In genomic region chr6:40482532-40482931, GRCh38 we compare ENCODE assay signal across 19 cellular contexts.
DNase-seq lines count a peak whose midpoint lies in the region; ATAC-seq and TF ChIP-seq lines count a peak whose summit lies in the region.
"Had no signal": no experiment of that assay in that cellular context is flagged by ENCODE, and none has a peak within 500 bp of the region (broad histone marks: within the 10 kb centered on the region; RNA-seq: fewer than 3 reads in every experiment).

No MANE protein-coding gene starts in this region.

- H3K9ac ChIP-seq in trophoblast cell (ENCODE audit: low read length), result no peak overlapping the region
- H3K9ac ChIP-seq: parathyroid adenoma had no signal

- no peaks in the 10 kb centered on the region for H3K9me3 Mint-ChIP-seq in nephron progenitor cell
- H3K9me3 Mint-ChIP-seq in stimulated activated naive CD8-positive, alpha-beta T cell treated with anti-CD3 and anti-CD28 coated beads, Interleukin-15, amount 100 ng/mL, for 72 hours, result no peaks in the 10 kb centered on the region

- H2BK120ac ChIP-seq in trophoblast cell (ENCODE audit: insufficient read depth, low read length, poor library complexity), result no peak overlapping the region

- H3K27ac Mint-ChIP-seq in nephron progenitor cell, result no peak overlapping the region
- no peak overlapping the region for H3K27ac Mint-ChIP-seq in stimulated activated naive CD8-positive, alpha-beta T cell treated with anti-CD3 and anti-CD28 coated beads, Interleukin-15, amount 100 ng/mL, for 72 hours
- H3K27ac Mint-ChIP-seq: activated naive CD8-positive, alpha-beta T cell had no signal

- no peak for ATAC-seq in stimulated activated naive CD8-positive, alpha-beta T cell treated with anti-CD3 and anti-CD28 coated beads, Interleukin-15, amount 100 ng/mL, for 72 hours
- no peak for ATAC-seq in GM21619 (IDR thresholded peaks at IDR 0.05; ENCODE audit: unreplicated experiment)
- ATAC-seq: left lobe of liver had no signal

- no peak overlapping the region for H2AK5ac ChIP-seq in trophoblast cell (ENCODE audit: low read length)

- no peak for TF ChIP-seq CTCF in nephron progenitor cell (IDR thresholded peaks at IDR 0.05)

- H3K27me3 ChIP-seq in trophoblast cell (ENCODE audit: insufficient read depth, low read length), result no peaks in the 10 kb centered on the region
- H3K27me3 ChIP-seq: BE2C, upper lobe of left lung had no signal

- no peaks in the 10 kb centered on the region for H3K79me2 ChIP-seq in trophoblast cell (ENCODE audit: control insufficient read depth, insufficient read depth, low read length, poor library complexity)
- H3K79me2 ChIP-seq: parathyroid adenoma had no signal

- H3K36me3 ChIP-seq in trophoblast cell (ENCODE audit: control insufficient read depth in 1 of 2, insufficient read depth in 2 of 2, low read length in 2 of 2), result no peaks in the 10 kb centered on the region
- H3K36me3 ChIP-seq: BE2C, upper lobe of left lung had no signal

- no peak overlapping the region for H3K4me3 Mint-ChIP-seq in nephron progenitor cell
- no peak overlapping the region for H3K4me3 Mint-ChIP-seq in stimulated activated naive CD8-positive, alpha-beta T cell treated with anti-CD3 and anti-CD28 coated beads, Interleukin-15, amount 100 ng/mL, for 72 hours
- H3K4me3 Mint-ChIP-seq: activated naive CD8-positive, alpha-beta T cell had no signal

- no peak overlapping the region for H4K91ac ChIP-seq in trophoblast cell (ENCODE audit: low read depth, low read length)

- no peak overlapping the region for H3K27ac ChIP-seq in trophoblast cell (ENCODE audit: low read depth, low read length)
- H3K27ac ChIP-seq: parathyroid adenoma, upper lobe of left lung had no signal

- WGBS in trophoblast cell (ENCODE audit: extremely low coverage, insufficient coverage, insufficient read length), result no CpG with 5 or more reads among the region's 7 CpGs

- no peak overlapping the region for H3K4me2 ChIP-seq in trophoblast cell (ENCODE audit: low read length)
- H3K4me2 ChIP-seq: smooth muscle cell had no signal

- H3K4ac ChIP-seq in trophoblast cell (ENCODE audit: low read depth, low read length), result no peak overlapping the region

- no peak overlapping the region for H3K14ac ChIP-seq in trophoblast cell (ENCODE audit: low read length)

- H3K36me3 Mint-ChIP-seq in nephron progenitor cell (ENCODE audit: low read depth), result no peaks in the 10 kb centered on the region
- H3K36me3 Mint-ChIP-seq: activated naive CD8-positive, alpha-beta T cell had no signal

- H4K12ac ChIP-seq in trophoblast cell (ENCODE audit: low read depth, low read length), result no peak overlapping the region

- H3K27me3 Mint-ChIP-seq in nephron progenitor cell (ENCODE audit: low read depth, poor library complexity), result peaks cover 69% of the 10 kb centered on the region
- H3K27me3 Mint-ChIP-seq in stimulated activated naive CD8-positive, alpha-beta T cell treated with anti-CD3 and anti-CD28 coated beads, Interleukin-15, amount 100 ng/mL, for 72 hours, result peaks cover 8% of the 10 kb centered on the region
- H3K27me3 Mint-ChIP-seq: activated naive CD8-positive, alpha-beta T cell had no signal

- H3K4me3 ChIP-seq in trophoblast cell (ENCODE audit: low read depth, low read length), result no peak overlapping the region
- H3K4me3 ChIP-seq: smooth muscle cell, upper lobe of left lung had no signal

- peaks cover 36% of the 10 kb centered on the region for H3K4me1 Mint-ChIP-seq in nephron progenitor cell
- peaks cover 6% of the 10 kb centered on the region for H3K4me1 Mint-ChIP-seq in stimulated activated naive CD8-positive, alpha-beta T cell treated with anti-CD3 and anti-CD28 coated beads, Interleukin-15, amount 100 ng/mL, for 72 hours

- no peak overlapping the region for H2AFZ ChIP-seq in trophoblast cell (ENCODE audit: insufficient read depth, low read length, poor library complexity)
- H2AFZ ChIP-seq: parathyroid adenoma had no signal

- no peak overlapping the region for H4K8ac ChIP-seq in trophoblast cell (ENCODE audit: low read depth, low read length)

- H2BK12ac ChIP-seq in trophoblast cell (ENCODE audit: low read length), result no peak overlapping the region

- H3K23ac ChIP-seq in trophoblast cell (ENCODE audit: low read length), result no peak overlapping the region

- H3K79me1 ChIP-seq in trophoblast cell (ENCODE audit: low read length), result no peaks in the 10 kb centered on the region

- no peaks in the 10 kb centered on the region for H3K9me3 ChIP-seq in trophoblast cell (ENCODE audit: insufficient read depth, low read depth, low read length)
- H3K9me3 ChIP-seq: BE2C, upper lobe of left lung had no signal

- H3K18ac ChIP-seq in trophoblast cell (ENCODE audit: low read length), result no peak overlapping the region

- H2BK5ac ChIP-seq in trophoblast cell (ENCODE audit: low read depth, low read length, poor library complexity), result no peak overlapping the region

- DNase-seq in ELF-1 (ENCODE audit: low read depth, low spot score), result peak; percentile 7
- DNase-seq in M059J (ENCODE audit: low read depth), result peak; percentile 7
- peak; percentile 6 for DNase-seq in cerebellum (ENCODE audit: low spot score)
- peak; percentile 32 for DNase-seq in nephron progenitor cell
- DNase-seq in COLO668 (lab: John Stamatoyannopoulos, UW; ENCODE audit: unreplicated experiment), result no peak
- DNase-seq in stimulated activated naive CD8-positive, alpha-beta T cell treated with anti-CD3 and anti-CD28 coated beads, Interleukin-15, amount 100 ng/mL, for 72 hours, result no peak
- DNase-seq in trophoblast cell, result no peak
- DNase-seq: activated CD4-positive, alpha-beta T cell treated with anti-CD3 and anti-CD28 coated beads for 48 hours; activated T-cell treated with anti-CD3 and anti-CD28 coated beads, Interleukin-2, amount 50 U/mL, for 1 hour; BE2C; DMS53; KBM-7; SHP77 treated with DMSO at 0.1 percent for 48 hours had no signal

- peaks cover 0 to 4% of the 10 kb centered on the region in 2 experiments for H3K4me1 ChIP-seq in trophoblast cell (ENCODE audit: control insufficient read depth in 1 of 2, insufficient read depth in 2 of 2, low read length in 2 of 2)
- H3K4me1 ChIP-seq: upper lobe of left lung had no signal

Comparison
In these comparisons a context has a peak if more than half of its experiments do, and no peak if none do; other contexts are left out.
1. DNase-seq: peak in ELF-1 (single experiment), M059J (single experiment), cerebellum (single experiment) and nephron progenitor cell (single experiment); none in COLO668 (single experiment), stimulated activated naive CD8-positive, alpha-beta T cell treated with anti-CD3 and anti-CD28 coated beads, Interleukin-15, amount 100 ng/mL, for 72 hours (0 of 2) and trophoblast cell (0 of 2).